33 cellular contexts compared by ENCODE assay signal in the genomic region with DNA sequence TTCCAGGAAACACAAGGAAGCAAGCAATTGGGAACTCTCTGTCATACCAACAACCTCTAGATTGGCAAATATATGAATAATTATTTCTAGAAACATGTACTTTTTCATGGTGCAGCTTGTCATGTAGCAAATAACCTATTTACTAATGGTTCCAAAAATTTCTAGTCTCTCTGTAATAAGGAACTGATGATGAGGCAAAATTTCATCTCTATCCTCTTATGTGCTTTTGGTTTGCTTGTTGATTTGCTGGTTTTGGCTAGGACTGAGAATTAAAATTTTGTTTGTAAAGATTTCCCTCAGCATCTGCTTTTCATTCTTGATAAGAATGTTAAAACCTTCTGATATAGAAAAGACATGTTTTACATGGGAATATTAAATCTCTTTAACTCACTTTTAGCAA.
"Had no signal": no experiment of that assay in that cellular context is flagged by ENCODE, and none has a peak within 500 bp of the region (broad histone marks: within the 10 kb centered on the region; RNA-seq: fewer than 3 reads in every experiment).

No MANE protein-coding gene starts in this region.

- FAIRE-seq: astrocyte, bronchial epithelial cell had no signal

- H3K4me1 ChIP-seq: adrenal gland, ascending aorta, body of pancreas, breast epithelium had no signal

- DNase-seq: activated effector memory CD4-positive, alpha-beta T cell treated with anti-CD3 and anti-CD28 coated beads, Interleukin-2, amount 50 U/mL, for 16 hours; activated effector memory CD4-positive, alpha-beta T cell treated with Interleukin-2 at 50 U/mL for 16 hours; activated gamma-delta T cell; activated gamma-delta T cell treated with Interleukin-2 at 50 U/mL for 16 hours; activated naive CD4-positive, alpha-beta T cell; activated naive CD4-positive, alpha-beta T cell treated with anti-CD3 and anti-CD28 coated beads for 36 hours; activated naive CD4-positive, alpha-beta T cell treated with anti-CD3 and anti-CD28 coated beads, Interleukin-2, amount 10 ng/mL, durations not matched to agents 7 days and 5 days; activated naive CD4-positive, alpha-beta T cell treated with anti-CD3 and anti-CD28 coated beads, Interleukin-2, amount 50 U/mL, for 16 hours; activated naive CD4-positive, alpha-beta T cell treated with Interleukin-2 at 50 U/mL for 16 hours; activated naive CD8-positive, alpha-beta T cell treated with anti-CD3 and anti-CD28 coated beads for 36 hours; activated naive CD8-positive, alpha-beta T cell treated with anti-CD3 and anti-CD28 coated beads, Interleukin-2, amount 10 ng/mL, durations not matched to agents 7 days and 5 days; activated naive CD8-positive, alpha-beta T cell treated with anti-CD3 and anti-CD28 coated beads, Interleukin-2, amount 50 U/mL, for 24 hours; activated T-cell treated with anti-CD3 and anti-CD28 coated beads, Interleukin-2, amount 50 U/mL, for 24 hours; activated T-cell treated with anti-CD3 and anti-CD28 coated beads, Interleukin-2, amount 50 U/mL, for 4 hours; activated T-cell treated with anti-CD3 and anti-CD28 coated beads, Interleukin-2, amount 50 U/mL, for 48 hours; activated T-cell treated with anti-CD3 and anti-CD28 coated beads, Interleukin-2, amount 50 U/mL, for 72 hours; adrenal gland; amniotic stem cell; amygdala; anterior cingulate cortex; aorta; body of pancreas; brain microvascular endothelial cell; caudate nucleus; central memory CD4-positive, alpha-beta T cell; cerebellar nuclear complex had no signal

- H3K9me3 ChIP-seq: ascending aorta, body of pancreas, breast epithelium had no signal

- H3K27ac ChIP-seq: adrenal gland, ascending aorta, body of pancreas, brain microvascular endothelial cell, breast epithelium, cardiac muscle cell had no signal

- H3K4me3 ChIP-seq: adrenal gland, ascending aorta, body of pancreas, breast epithelium, cardiac muscle cell had no signal

- H3K27me3 ChIP-seq: adrenal gland, ascending aorta, body of pancreas, brain microvascular endothelial cell, breast epithelium, cardiac muscle cell had no signal

- ATAC-seq: activated naive CD4-positive, alpha-beta T cell treated with anti-CD3 and anti-CD28 coated beads, Interleukin-2, amount 50 U/mL, for 72 hours; activated naive CD8-positive, alpha-beta T cell treated with anti-CD3 and anti-CD28 coated beads, Interleukin-2, amount 50 U/mL, for 24 hours; activated T-cell treated with anti-CD3 and anti-CD28 coated beads, Interleukin-2, amount 50 U/mL, for 4 hours; activated T-cell treated with anti-CD3 and anti-CD28 coated beads, Interleukin-2, amount 50 U/mL, for 72 hours; activated T-helper 17 cell treated with anti-CD3 and anti-CD28 coated beads, Interleukin-2, amount 50 U/mL, for 72 hours; body of pancreas had no signal

- H3K36me3 ChIP-seq: adrenal gland, ascending aorta, brain microvascular endothelial cell, breast epithelium, cardiac muscle cell had no signal
